21 cellular contexts compared by ENCODE assay signal in genomic region chr1:110859062-110859461, GRCh38. TPM values are rescaled to one million over a fixed set of nuclear protein-coding genes. Genes with fewer than 3 reads are reported as not detected.
A peak's percentile ranks its signal among the peaks of the same experiment; 100 is the strongest.
DNase-seq lines count a peak whose midpoint lies in the region; ATAC-seq lines count a peak whose summit lies in the region.
"Had no signal": no experiment of that assay in that cellular context is flagged by ENCODE, and none has a peak within 500 bp of the region (broad histone marks: within the 10 kb centered on the region; RNA-seq: fewer than 3 reads in every experiment).

No MANE protein-coding gene starts in this region.

- peak overlapping the region; percentile 52 for H3K27ac ChIP-seq in cingulate gyrus (ENCODE audit: low read depth, low read length)
- H3K27ac ChIP-seq in temporal lobe (ENCODE audit: low read depth, low read length): peak overlapping the region; percentile 68

- H3K36me3 Mint-ChIP-seq in IgD-negative memory B cell: peaks cover 3% of the 10 kb centered on the region

- ATAC-seq in GM19035 (IDR thresholded peaks at IDR 0.05; ENCODE audit: unreplicated experiment): peak; percentile 55
- ATAC-seq in HG03460 (IDR thresholded peaks at IDR 0.05; ENCODE audit: unreplicated experiment): no peak
- ATAC-seq: GM23338 had no signal

- H3K9me3 Mint-ChIP-seq in IgD-negative memory B cell: peaks cover 0 to 7% (median 2%) of the 10 kb centered on the region in 3 donors
- H3K9me3 Mint-ChIP-seq: GM23338 had no signal

- no peak for DNase-seq in AG08395 (ENCODE audit: low spot score)
- no peak for DNase-seq in retina
- DNase-seq: Calu3; CD4-positive, alpha-beta memory T cell; DMS53; IMR-90; NCI-H1105 treated with DMSO at 0.1 percent for 48 hours; NCI-H187; NCI-H526 treated with DMSO at 0.1 percent for 48 hours; OCI-M1; SIG-M5 had no signal

- peak overlapping the region in 2 of 3 donors; percentile 3 to 84 for H3K27ac Mint-ChIP-seq in IgD-negative memory B cell
- H3K27ac Mint-ChIP-seq: GM23338 had no signal

- peak overlapping the region; percentile 11 to 87 (median 45) for H3K4me3 Mint-ChIP-seq in IgD-negative memory B cell
- H3K4me3 Mint-ChIP-seq: CD4-positive, alpha-beta memory T cell; GM23338 had no signal

- peaks cover 28 to 53% (median 42%) of the 10 kb centered on the region in 3 donors for H3K4me1 Mint-ChIP-seq in IgD-negative memory B cell
- H3K4me1 Mint-ChIP-seq: GM23338 had no signal

- no peaks in the 10 kb centered on the region for H3K27me3 Mint-ChIP-seq in IgD-negative memory B cell

RNA-seq across cellular contexts. Expression of gene CD53, which starts 13.9 kb away (rescaled TPM):
- polyA plus RNA-seq in IgD-negative memory B cell: 1,279 TPM
- 2.7 TPM for total RNA-seq in temporal lobe
- total RNA-seq: Calu3, IMR-90, LHCN-M2, RPMI7951 had no signal
- polyA plus RNA-seq: AG04450, BJ, IMR-90 had no signal
